ENCODE assay signal across 28 cellular contexts in the genomic region with DNA sequence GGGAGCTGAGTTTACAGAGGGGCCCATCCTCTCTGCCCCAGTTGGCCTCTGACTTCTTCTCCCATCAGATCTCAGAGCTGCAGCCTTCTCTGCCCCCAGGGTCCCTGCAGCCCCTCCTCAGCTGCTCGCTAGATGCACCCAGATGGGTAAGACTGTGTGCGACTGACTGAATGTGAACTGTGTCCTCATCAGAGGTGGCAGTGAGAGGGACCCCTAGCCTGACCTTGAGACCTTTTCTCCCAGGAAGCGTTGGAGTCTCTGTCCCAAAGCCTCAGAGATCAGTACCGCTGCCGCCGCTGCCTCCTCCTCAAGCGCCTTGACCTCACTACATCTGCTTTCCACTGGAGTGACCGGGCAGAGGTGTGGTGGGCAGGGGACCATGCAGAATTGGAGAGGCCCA. TPM values are rescaled to one million over a fixed set of nuclear protein-coding genes. Genes with fewer than 3 reads are reported as not detected.
DNase-seq lines count a peak whose midpoint lies in the region; ATAC-seq and TF ChIP-seq lines count a peak whose summit lies in the region.
"Had no signal": no experiment of that assay in that cellular context is flagged by ENCODE, and none has a peak within 500 bp of the region (broad histone marks: within the 10 kb centered on the region; RNA-seq: fewer than 3 reads in every experiment).

No MANE protein-coding gene starts in this region.

- intact Hi-C loops in naive thymus-derived CD4-positive, alpha-beta T cell (cut with micrococcal nuclease), result no loop called here

- no peak for TF ChIP-seq EP300 in suprapubic skin (IDR thresholded peaks at IDR 0.05)

- no peaks in the 10 kb centered on the region for H3K9me3 Mint-ChIP-seq in activated naive CD8-positive, alpha-beta T cell treated with anti-CD3 and anti-CD28 coated beads, Interleukin-2, amount 10 ng/mL, durations not matched to agents 7 days and 5 days
- H3K9me3 Mint-ChIP-seq in activated naive CD8-positive, alpha-beta T cell treated with anti-CD3 and anti-CD28 coated beads for 36 hours, result no peaks in the 10 kb centered on the region
- no peaks in the 10 kb centered on the region for H3K9me3 Mint-ChIP-seq in activated CD4-positive, alpha-beta memory T cell treated with anti-CD3 and anti-CD28 coated beads, Interleukin-2, amount 10 ng/mL, durations not matched to agents 7 days and 5 days
- H3K9me3 Mint-ChIP-seq in naive thymus-derived CD4-positive, alpha-beta T cell, result no peaks in the 10 kb centered on the region
- no peaks in the 10 kb centered on the region for H3K9me3 Mint-ChIP-seq in stimulated activated memory B cell treated with anti-CD40 and anti-IgM and Interleukin-4, amounts not matched to agents 10 μg/mL and 1 μg/mL and 100 μg/mL, for 72 hours
- H3K9me3 Mint-ChIP-seq: activated CD8-positive, alpha-beta T cell treated with anti-CD3 and anti-CD28 coated beads for 36 hours; central memory CD8-positive, alpha-beta T cell; IgD-negative memory B cell; stimulated activated naive CD8-positive, alpha-beta T cell treated with anti-CD3 and anti-CD28 coated beads, Interleukin-15, amount 100 ng/mL, for 72 hours had no signal

- WGBS in suprapubic skin, result 87% methylated on average over 8 of the region's 8 CpGs

- H3K9me3 ChIP-seq in naive thymus-derived CD4-positive, alpha-beta T cell (ENCODE audit: control insufficient read depth in 2 of 3, low read length in 3 of 3), result no peaks in the 10 kb centered on the region
- H3K9me3 ChIP-seq in suprapubic skin, result no peaks in the 10 kb centered on the region
- H3K9me3 ChIP-seq: HAP-1, ovary, right atrium auricular region, tibial artery had no signal

- H3K36me3 ChIP-seq in naive thymus-derived CD4-positive, alpha-beta T cell (ENCODE audit: control insufficient read depth in 2 of 3, insufficient read depth in 3 of 3, low read length in 3 of 3), result peaks cover 0 to 36% (median 0%) of the 10 kb centered on the region in 3 experiments
- peaks cover 39% of the 10 kb centered on the region for H3K36me3 ChIP-seq in suprapubic skin
- H3K36me3 ChIP-seq: ovary had no signal

- CTCF ChIA-PET in activated CD4-positive, alpha-beta memory T cell treated with anti-CD3 and anti-CD28 coated beads, Interleukin-2, amount 10 ng/mL, durations not matched to agents 7 days and 5 days (lab: Charles Lee), result interaction anchor here (1.2 to 3.8 kb wide), 3 partner anchors 38 to 525 kb away, joined by 3 to 54 read pairs (median 5); partner anchors contain the start of genes MRPS12 and SARS2
- CTCF ChIA-PET in naive thymus-derived CD4-positive, alpha-beta T cell (lab: Charles Lee), result interaction anchor here (0.8 kb wide), 1 partner anchor 230 kb away, joined by 3 read pairs; no protein-coding TSS in a partner anchor

- peaks cover 6% of the 10 kb centered on the region for H3K27me3 Mint-ChIP-seq in activated naive CD8-positive, alpha-beta T cell treated with anti-CD3 and anti-CD28 coated beads, Interleukin-2, amount 10 ng/mL, durations not matched to agents 7 days and 5 days
- no peaks in the 10 kb centered on the region for H3K27me3 Mint-ChIP-seq in activated naive CD8-positive, alpha-beta T cell treated with anti-CD3 and anti-CD28 coated beads for 36 hours
- no peaks in the 10 kb centered on the region for H3K27me3 Mint-ChIP-seq in activated CD4-positive, alpha-beta memory T cell treated with anti-CD3 and anti-CD28 coated beads, Interleukin-2, amount 10 ng/mL, durations not matched to agents 7 days and 5 days
- H3K27me3 Mint-ChIP-seq in naive thymus-derived CD4-positive, alpha-beta T cell, result peaks cover 0 to 2% (median 0%) of the 10 kb centered on the region in 5 donors
- H3K27me3 Mint-ChIP-seq in stimulated activated memory B cell treated with anti-CD40 and anti-IgM and Interleukin-4, amounts not matched to agents 10 μg/mL and 1 μg/mL and 100 μg/mL, for 72 hours, result peaks cover 16% of the 10 kb centered on the region
- H3K27me3 Mint-ChIP-seq: activated CD8-positive, alpha-beta T cell treated with anti-CD3 and anti-CD28 coated beads for 36 hours; IgD-negative memory B cell had no signal

- H3K27me3 ChIP-seq in naive thymus-derived CD4-positive, alpha-beta T cell (ENCODE audit: control insufficient read depth in 2 of 2, insufficient read depth in 2 of 2, low read length in 2 of 2), result no peaks in the 10 kb centered on the region
- peaks cover 3% of the 10 kb centered on the region for H3K27me3 ChIP-seq in suprapubic skin
- H3K27me3 ChIP-seq: ovary, right atrium auricular region had no signal

- peaks cover 5 to 8% of the 10 kb centered on the region in 2 donors for H3K4me1 ChIP-seq in naive thymus-derived CD4-positive, alpha-beta T cell (ENCODE audit: control insufficient read depth in 2 of 2, insufficient read depth in 2 of 2, low read length in 2 of 2)
- peaks cover 18% of the 10 kb centered on the region for H3K4me1 ChIP-seq in suprapubic skin
- H3K4me1 ChIP-seq: HAP-1 had no signal

- H3K36me3 Mint-ChIP-seq in activated naive CD8-positive, alpha-beta T cell treated with anti-CD3 and anti-CD28 coated beads, Interleukin-2, amount 10 ng/mL, durations not matched to agents 7 days and 5 days, result peaks cover 12% of the 10 kb centered on the region
- peaks cover 1% of the 10 kb centered on the region for H3K36me3 Mint-ChIP-seq in activated naive CD8-positive, alpha-beta T cell treated with anti-CD3 and anti-CD28 coated beads for 36 hours
- H3K36me3 Mint-ChIP-seq in activated CD4-positive, alpha-beta memory T cell treated with anti-CD3 and anti-CD28 coated beads, Interleukin-2, amount 10 ng/mL, durations not matched to agents 7 days and 5 days (ENCODE audit: low read depth), result peaks cover 33% of the 10 kb centered on the region
- peaks cover 0 to 13% (median 6%) of the 10 kb centered on the region in 5 donors for H3K36me3 Mint-ChIP-seq in naive thymus-derived CD4-positive, alpha-beta T cell
- peaks cover 27% of the 10 kb centered on the region for H3K36me3 Mint-ChIP-seq in stimulated activated memory B cell treated with anti-CD40 and anti-IgM and Interleukin-4, amounts not matched to agents 10 μg/mL and 1 μg/mL and 100 μg/mL, for 72 hours

- no peak for DNase-seq in activated naive CD8-positive, alpha-beta T cell treated with anti-CD3 and anti-CD28 coated beads, Interleukin-2, amount 10 ng/mL, durations not matched to agents 7 days and 5 days
- DNase-seq in activated naive CD8-positive, alpha-beta T cell treated with anti-CD3 and anti-CD28 coated beads for 36 hours, result no peak
- DNase-seq in activated CD4-positive, alpha-beta memory T cell treated with anti-CD3 and anti-CD28 coated beads, Interleukin-2, amount 10 ng/mL, durations not matched to agents 7 days and 5 days, result no peak
- DNase-seq in naive thymus-derived CD4-positive, alpha-beta T cell, result no peak
- DNase-seq in stimulated activated naive CD4-positive, alpha-beta T cell (lab: John Stamatoyannopoulos, UW), result no peak
- DNase-seq in suprapubic skin (ENCODE audit: low spot score in 2 of 2), result no peak
- no peak for DNase-seq in stimulated activated CD4-positive, alpha-beta T cell treated with anti-CD3 and anti-CD28 coated beads, Interleukin-1b, Interleukin-23, amount 100 ng/mL, for 48 hours
- DNase-seq: activated CD8-positive, alpha-beta T cell treated with anti-CD3 and anti-CD28 coated beads for 36 hours; C1 segment of cervical spinal cord; NCI-H1105; NCI-H2081; NCI-H345; NCI-H82; ovary; stimulated activated naive CD8-positive, alpha-beta T cell treated with anti-CD3 and anti-CD28 coated beads, Interleukin-15, amount 100 ng/mL, for 72 hours; T-helper 9 cell; tibial artery; WERI-Rb-1 had no signal

- no peak for ATAC-seq in activated naive CD8-positive, alpha-beta T cell treated with anti-CD3 and anti-CD28 coated beads, Interleukin-2, amount 10 ng/mL, durations not matched to agents 7 days and 5 days (ENCODE audit: low read depth)
- no peak for ATAC-seq in naive thymus-derived CD4-positive, alpha-beta T cell
- no peak for ATAC-seq in stimulated activated memory B cell treated with anti-CD40 and anti-IgM and Interleukin-4, amounts not matched to agents 10 μg/mL and 1 μg/mL and 100 μg/mL, for 72 hours
- ATAC-seq: activated CD8-positive, alpha-beta T cell treated with anti-CD3 and anti-CD28 coated beads for 36 hours; SK-N-SH treated with all-trans-retinoic acid at 6 μM for 48 hours; stimulated activated naive CD8-positive, alpha-beta T cell treated with anti-CD3 and anti-CD28 coated beads, Interleukin-15, amount 100 ng/mL, for 72 hours had no signal

- TF ChIP-seq CTCF in suprapubic skin (IDR thresholded peaks at IDR 0.05), result no peak

- peaks cover 6% of the 10 kb centered on the region for H3K4me1 Mint-ChIP-seq in activated naive CD8-positive, alpha-beta T cell treated with anti-CD3 and anti-CD28 coated beads, Interleukin-2, amount 10 ng/mL, durations not matched to agents 7 days and 5 days
- H3K4me1 Mint-ChIP-seq in activated naive CD8-positive, alpha-beta T cell treated with anti-CD3 and anti-CD28 coated beads for 36 hours, result peaks cover 8% of the 10 kb centered on the region
- peaks cover 26% of the 10 kb centered on the region for H3K4me1 Mint-ChIP-seq in activated CD4-positive, alpha-beta memory T cell treated with anti-CD3 and anti-CD28 coated beads, Interleukin-2, amount 10 ng/mL, durations not matched to agents 7 days and 5 days
- peaks cover 7 to 23% (median 19%) of the 10 kb centered on the region in 7 donors for H3K4me1 Mint-ChIP-seq in naive thymus-derived CD4-positive, alpha-beta T cell
- peaks cover 23% of the 10 kb centered on the region for H3K4me1 Mint-ChIP-seq in stimulated activated memory B cell treated with anti-CD40 and anti-IgM and Interleukin-4, amounts not matched to agents 10 μg/mL and 1 μg/mL and 100 μg/mL, for 72 hours

- peak overlapping the region; percentile 37 for H3K4me3 Mint-ChIP-seq in activated naive CD8-positive, alpha-beta T cell treated with anti-CD3 and anti-CD28 coated beads, Interleukin-2, amount 10 ng/mL, durations not matched to agents 7 days and 5 days
- no peak overlapping the region for H3K4me3 Mint-ChIP-seq in activated naive CD8-positive, alpha-beta T cell treated with anti-CD3 and anti-CD28 coated beads for 36 hours
- no peak overlapping the region for H3K4me3 Mint-ChIP-seq in activated CD4-positive, alpha-beta memory T cell treated with anti-CD3 and anti-CD28 coated beads, Interleukin-2, amount 10 ng/mL, durations not matched to agents 7 days and 5 days
- H3K4me3 Mint-ChIP-seq in naive thymus-derived CD4-positive, alpha-beta T cell, result peak overlapping the region in 7 of 10 donors; percentile 42 to 92 (median 55)
- peak overlapping the region; percentile 25 for H3K4me3 Mint-ChIP-seq in stimulated activated memory B cell treated with anti-CD40 and anti-IgM and Interleukin-4, amounts not matched to agents 10 μg/mL and 1 μg/mL and 100 μg/mL, for 72 hours

- peak overlapping the region; percentile 42 for H3K27ac Mint-ChIP-seq in activated naive CD8-positive, alpha-beta T cell treated with anti-CD3 and anti-CD28 coated beads, Interleukin-2, amount 10 ng/mL, durations not matched to agents 7 days and 5 days
- no peak overlapping the region for H3K27ac Mint-ChIP-seq in activated naive CD8-positive, alpha-beta T cell treated with anti-CD3 and anti-CD28 coated beads for 36 hours
- H3K27ac Mint-ChIP-seq in activated CD4-positive, alpha-beta memory T cell treated with anti-CD3 and anti-CD28 coated beads, Interleukin-2, amount 10 ng/mL, durations not matched to agents 7 days and 5 days, result peak overlapping the region; percentile 56
- H3K27ac Mint-ChIP-seq in naive thymus-derived CD4-positive, alpha-beta T cell, result peak overlapping the region in 3 of 9 donors; percentile 44 to 48 (median 47)
- H3K27ac Mint-ChIP-seq in stimulated activated memory B cell treated with anti-CD40 and anti-IgM and Interleukin-4, amounts not matched to agents 10 μg/mL and 1 μg/mL and 100 μg/mL, for 72 hours, result no peak overlapping the region
- H3K27ac Mint-ChIP-seq: activated CD8-positive, alpha-beta T cell treated with anti-CD3 and anti-CD28 coated beads for 36 hours had no signal

- no peak overlapping the region for H3K27ac ChIP-seq in naive thymus-derived CD4-positive, alpha-beta T cell (ENCODE audit: low read depth, low read length)
- H3K27ac ChIP-seq in suprapubic skin, result no peak overlapping the region
- H3K27ac ChIP-seq: ovary, right atrium auricular region, tibial artery, WERI-Rb-1 had no signal

- no peak for TF ChIP-seq POLR2A in suprapubic skin (IDR thresholded peaks at IDR 0.05)

- no peak overlapping the region for H3K4me3 ChIP-seq in naive thymus-derived CD4-positive, alpha-beta T cell (ENCODE audit: low read length)
- no peak overlapping the region for H3K4me3 ChIP-seq in suprapubic skin
- H3K4me3 ChIP-seq: HAP-1, lung, ovary, right atrium auricular region, tibial artery had no signal

- POLR2A ChIA-PET in activated naive CD8-positive, alpha-beta T cell treated with anti-CD3 and anti-CD28 coated beads, Interleukin-2, amount 10 ng/mL, durations not matched to agents 7 days and 5 days (lab: Charles Lee), result no interaction called here
- POLR2A ChIA-PET in activated CD4-positive, alpha-beta memory T cell treated with anti-CD3 and anti-CD28 coated beads, Interleukin-2, amount 10 ng/mL, durations not matched to agents 7 days and 5 days (lab: Charles Lee), result interaction anchor here (0.8 to 4.2 kb wide), 5 partner anchors 11 to 31 kb away, joined by 3 to 35 read pairs (median 12); partner anchors contain the start of genes PSMD8 and RASGRP4
- POLR2A ChIA-PET in naive thymus-derived CD4-positive, alpha-beta T cell (lab: Charles Lee), result interaction anchor here (0.7 to 3.8 kb wide), 3 partner anchors 16 to 525 kb away, joined by 3 to 29 read pairs (median 3); partner anchors contain the start of genes EIF3K, MAP4K1, MRPS12 and SARS2

RNA-seq across cellular contexts. Expression of gene FAM98C, which starts 2.4 kb away (rescaled TPM):
- 10 to 100 TPM; 32.5 to 37.7 TPM for total RNA-seq in activated naive CD8-positive, alpha-beta T cell treated with anti-CD3 and anti-CD28 coated beads, Interleukin-2, amount 10 ng/mL, durations not matched to agents 7 days and 5 days
- total RNA-seq in activated naive CD8-positive, alpha-beta T cell treated with anti-CD3 and anti-CD28 coated beads for 36 hours, result 1 to 10 TPM; 8.1 to 9.3 TPM
- total RNA-seq in activated CD4-positive, alpha-beta memory T cell treated with anti-CD3 and anti-CD28 coated beads, Interleukin-2, amount 10 ng/mL, durations not matched to agents 7 days and 5 days, result 10 to 100 TPM; 34.7 to 36.5 TPM
- 10 to 100 TPM; 33.8 to 56.5 (median 44.7) TPM for total RNA-seq in naive thymus-derived CD4-positive, alpha-beta T cell
- polyA plus RNA-seq in naive thymus-derived CD4-positive, alpha-beta T cell, result 10 to 100 TPM; 16.2 to 29.0 TPM
- total RNA-seq in suprapubic skin, result 10 to 100 TPM; 32.6 to 45.6 (median 36.7) TPM

RNA-seq across cellular contexts. Expression of gene SPRED3, which starts 16.8 kb away (rescaled TPM):
- 1 to 10 TPM; 1.8 to 2.6 TPM for total RNA-seq in activated naive CD8-positive, alpha-beta T cell treated with anti-CD3 and anti-CD28 coated beads, Interleukin-2, amount 10 ng/mL, durations not matched to agents 7 days and 5 days
- under 1 TPM; 0.45 to 0.74 TPM for total RNA-seq in activated naive CD8-positive, alpha-beta T cell treated with anti-CD3 and anti-CD28 coated beads for 36 hours
- 1 to 10 TPM; 2.1 to 3.8 TPM for total RNA-seq in activated CD4-positive, alpha-beta memory T cell treated with anti-CD3 and anti-CD28 coated beads, Interleukin-2, amount 10 ng/mL, durations not matched to agents 7 days and 5 days
- 1 to 10 TPM; 1.6 to 2.9 (median 2.6) TPM for total RNA-seq in naive thymus-derived CD4-positive, alpha-beta T cell
- polyA plus RNA-seq in naive thymus-derived CD4-positive, alpha-beta T cell, result under 1 TPM; 0.12 to 0.22 TPM
- total RNA-seq in suprapubic skin, result 1 to 10 TPM in 2 of 4 donors, under 1 TPM in 2; 0.44 to 3.5 (median 1.2) TPM
- polyA plus RNA-seq: IgD-negative memory B cell had no signal

RNA-seq across cellular contexts. Expression of gene GGN, which starts 17.4 kb away (rescaled TPM):
- total RNA-seq in activated naive CD8-positive, alpha-beta T cell treated with anti-CD3 and anti-CD28 coated beads, Interleukin-2, amount 10 ng/mL, durations not matched to agents 7 days and 5 days, result not detected
- under 1 TPM in 1 of 2 experiments, not detected in 1; 0.14 TPM for total RNA-seq in activated naive CD8-positive, alpha-beta T cell treated with anti-CD3 and anti-CD28 coated beads for 36 hours
- under 1 TPM; 0.28 to 0.40 TPM for total RNA-seq in activated CD4-positive, alpha-beta memory T cell treated with anti-CD3 and anti-CD28 coated beads, Interleukin-2, amount 10 ng/mL, durations not matched to agents 7 days and 5 days
- total RNA-seq in naive thymus-derived CD4-positive, alpha-beta T cell, result under 1 TPM in 3 of 5 experiments, not detected in 2; 0.29 to 0.60 (median 0.39) TPM
- not detected for polyA plus RNA-seq in naive thymus-derived CD4-positive, alpha-beta T cell
- total RNA-seq in suprapubic skin, result under 1 TPM in 3 of 4 donors, not detected in 1; 0.26 to 0.68 (median 0.60) TPM
- total RNA-seq: activated CD8-positive, alpha-beta T cell treated with anti-CD3 and anti-CD28 coated beads for 36 hours had no signal
- polyA plus RNA-seq: IgD-negative memory B cell had no signal

RNA-seq across cellular contexts. Expression of gene RASGRP4, which starts 20.7 kb away (rescaled TPM):
- under 1 TPM; 0.31 to 0.80 TPM for total RNA-seq in activated naive CD8-positive, alpha-beta T cell treated with anti-CD3 and anti-CD28 coated beads, Interleukin-2, amount 10 ng/mL, durations not matched to agents 7 days and 5 days
- total RNA-seq in activated naive CD8-positive, alpha-beta T cell treated with anti-CD3 and anti-CD28 coated beads for 36 hours, result under 1 TPM; 0.22 to 0.23 TPM
- 10 to 100 TPM; 19.5 to 20.0 TPM for total RNA-seq in activated CD4-positive, alpha-beta memory T cell treated with anti-CD3 and anti-CD28 coated beads, Interleukin-2, amount 10 ng/mL, durations not matched to agents 7 days and 5 days
- 10 to 100 TPM in 1 of 5 experiments, 1 to 10 TPM in 2, under 1 TPM in 2; 0.16 to 32.7 (median 1.3) TPM for total RNA-seq in naive thymus-derived CD4-positive, alpha-beta T cell
- under 1 TPM in 1 of 2 donors, not detected in 1; 0.14 TPM for polyA plus RNA-seq in naive thymus-derived CD4-positive, alpha-beta T cell
- total RNA-seq in suprapubic skin, result 1 to 10 TPM in 3 of 4 donors, under 1 TPM in 1; 0.91 to 2.3 (median 1.6) TPM
- total RNA-seq: dermis microvascular lymphatic vessel endothelial cell, kidney epithelial cell had no signal
- polyA plus RNA-seq: AG04450 had no signal

RNA-seq across cellular contexts. Expression of gene RYR1, which starts 28.2 kb away (rescaled TPM):
- 1 to 10 TPM; 2.9 to 3.5 TPM for total RNA-seq in activated naive CD8-positive, alpha-beta T cell treated with anti-CD3 and anti-CD28 coated beads, Interleukin-2, amount 10 ng/mL, durations not matched to agents 7 days and 5 days
- under 1 TPM; 0.19 to 0.28 TPM for total RNA-seq in activated naive CD8-positive, alpha-beta T cell treated with anti-CD3 and anti-CD28 coated beads for 36 hours
- 1 to 10 TPM; 2.6 to 3.9 TPM for total RNA-seq in activated CD4-positive, alpha-beta memory T cell treated with anti-CD3 and anti-CD28 coated beads, Interleukin-2, amount 10 ng/mL, durations not matched to agents 7 days and 5 days
- total RNA-seq in naive thymus-derived CD4-positive, alpha-beta T cell, result 1 to 10 TPM in 4 of 5 experiments, under 1 TPM in 1; 0.29 to 2.6 (median 1.7) TPM
- polyA plus RNA-seq in naive thymus-derived CD4-positive, alpha-beta T cell, result not detected
- total RNA-seq in suprapubic skin, result 10 to 100 TPM in 3 of 4 donors, 1 to 10 TPM in 1; 8.4 to 26.1 (median 13.1) TPM
- total RNA-seq: dermis microvascular lymphatic vessel endothelial cell had no signal
- polyA plus RNA-seq: AG04450 had no signal

Comparison
In these comparisons a context has a peak if more than half of its experiments do, and no peak if none do; other contexts are left out.
1. H3K27ac Mint-ChIP-seq: peak in activated naive CD8-positive, alpha-beta T cell treated with anti-CD3 and anti-CD28 coated beads, Interleukin-2, amount 10 ng/mL, durations not matched to agents 7 days and 5 days (single experiment) and activated CD4-positive, alpha-beta memory T cell treated with anti-CD3 and anti-CD28 coated beads, Interleukin-2, amount 10 ng/mL, durations not matched to agents 7 days and 5 days (single experiment); none in activated naive CD8-positive, alpha-beta T cell treated with anti-CD3 and anti-CD28 coated beads for 36 hours (single experiment) and stimulated activated memory B cell treated with anti-CD40 and anti-IgM and Interleukin-4, amounts not matched to agents 10 μg/mL and 1 μg/mL and 100 μg/mL, for 72 hours (single experiment).
2. H3K4me3 Mint-ChIP-seq: peak in activated naive CD8-positive, alpha-beta T cell treated with anti-CD3 and anti-CD28 coated beads, Interleukin-2, amount 10 ng/mL, durations not matched to agents 7 days and 5 days (single experiment), naive thymus-derived CD4-positive, alpha-beta T cell (7 of 10) and stimulated activated memory B cell treated with anti-CD40 and anti-IgM and Interleukin-4, amounts not matched to agents 10 μg/mL and 1 μg/mL and 100 μg/mL, for 72 hours (single experiment); none in activated naive CD8-positive, alpha-beta T cell treated with anti-CD3 and anti-CD28 coated beads for 36 hours (single experiment) and activated CD4-positive, alpha-beta memory T cell treated with anti-CD3 and anti-CD28 coated beads, Interleukin-2, amount 10 ng/mL, durations not matched to agents 7 days and 5 days (single experiment).